13 cellular contexts compared by ENCODE assay signal in genomic region chr2:51782874-51783765, GRCh38.
DNase-seq lines count a peak whose midpoint lies in the region; TF ChIP-seq lines count a peak whose summit lies in the region.
"Had no signal": no experiment of that assay in that cellular context is flagged by ENCODE, and none has a peak within 500 bp of the region (broad histone marks: within the 10 kb centered on the region; RNA-seq: fewer than 3 reads in every experiment).

No MANE protein-coding gene starts in this region.

- H3K4me3 ChIP-seq in foreskin fibroblast (ENCODE audit: low read depth in 1 of 2, low read length in 2 of 2) = no peak overlapping the region
- H3K4me3 ChIP-seq: mucosa of descending colon, uterus had no signal

- DNase-seq in HT-29 (ENCODE audit: low spot score) = peak; percentile 2
- peak; percentile 91 for DNase-seq in RPMI8226
- DNase-seq in foreskin fibroblast = peak; percentile 16 to 76
- DNase-seq in renal cortical epithelial cell (ENCODE audit: low read depth) = peak; percentile 11
- no peak for DNase-seq in stimulated activated CD4-positive, alpha-beta T cell treated with anti-CD3 and anti-CD28 coated beads, Interleukin-2, amount 100 ng/mL, for 48 hours
- no peak for DNase-seq in AML-193 (lab: John Stamatoyannopoulos, UW)
- DNase-seq in AG08395 (ENCODE audit: low spot score) = no peak
- DNase-seq: activated effector memory CD4-positive, alpha-beta T cell treated with Interleukin-2 at 50 U/mL for 16 hours; DMS79 treated with DMSO at 0.1 percent for 48 hours; mucosa of descending colon; NCI-H2227 treated with DMSO at 0.1 percent for 48 hours; small intestine; uterus had no signal

- no peak for TF ChIP-seq CTCF in foreskin fibroblast (IDR thresholded peaks at IDR 0.05; ENCODE audit: low read depth, low read length)

Comparison
In these comparisons a context has a peak if more than half of its experiments do, and no peak if none do; other contexts are left out.
1. DNase-seq: peak in HT-29 (single experiment), RPMI8226 (single experiment), foreskin fibroblast (2 of 2) and renal cortical epithelial cell (single experiment); none in stimulated activated CD4-positive, alpha-beta T cell treated with anti-CD3 and anti-CD28 coated beads, Interleukin-2, amount 100 ng/mL, for 48 hours (0 of 2), AML-193 (0 of 2) and AG08395 (single experiment).